ENCODE assay signal across 20 cellular contexts in genomic region chr12:57178213-57178612, GRCh38. TPM values are rescaled to one million over a fixed set of nuclear protein-coding genes. Genes with fewer than 3 reads are reported as not detected.
DNase-seq lines count a peak whose midpoint lies in the region; ATAC-seq and TF ChIP-seq lines count a peak whose summit lies in the region.
"Had no signal": no experiment of that assay in that cellular context is flagged by ENCODE, and none has a peak within 500 bp of the region (broad histone marks: within the 10 kb centered on the region; RNA-seq: fewer than 3 reads in every experiment).

No MANE protein-coding gene starts in this region.

- no peak for TF ChIP-seq CTCF in DOHH2 (IDR thresholded peaks at IDR 0.05; ENCODE audit: low read depth, low read length, poor library complexity, severe bottlenecking)
- no peak for TF ChIP-seq CTCF in NB4 (IDR thresholded peaks at IDR 0.05; ENCODE audit: low read depth, low read length)
- no peak for TF ChIP-seq CTCF in chondrocyte (IDR thresholded peaks at IDR 0.05)
- TF ChIP-seq CTCF in osteoblast (IDR thresholded peaks at IDR 0.05; ENCODE audit: extremely low read depth, low read depth, low read length): no peak
- TF ChIP-seq CTCF in psoas muscle (IDR thresholded peaks at IDR 0.05): no peak

- H3K4me1 Mint-ChIP-seq in chondrocyte (ENCODE audit: low read depth): peaks cover 5% of the 10 kb centered on the region

- DNase-seq in NB4 (ENCODE audit: low read depth) (peak; percentile 47), chondrocyte (ENCODE audit: low spot score) (no peak), osteoblast (ENCODE audit: insufficient read length, low spot score, missing footprints) (peak; percentile 55), NCI-H187 treated with DMSO at 0.1 percent for 48 hours (lab: John Stamatoyannopoulos, UW) (no peak), psoas muscle (no peak)
- DNase-seq: ACHN, AML-193, COR-L47, DMS 273 treated with DMSO at 0.1 percent for 48 hours, DND-41, MV-4-11, NCI-H187, NCI-H345, NCI-H524 treated with DMSO at 0.1 percent for 48 hours had no signal

- intact Hi-C loops in psoas muscle (cut with DNase I): no loop called here

- no peak for ATAC-seq in HG03280 (IDR thresholded peaks at IDR 0.05; ENCODE audit: unreplicated experiment)
- no peak for ATAC-seq in psoas muscle
- ATAC-seq: Panc1, Right ventricle myocardium inferior had no signal

- H3K4me3 Mint-ChIP-seq in chondrocyte (ENCODE audit: unreplicated experiment): no peak overlapping the region

- no peaks in the 10 kb centered on the region for H3K27me3 Mint-ChIP-seq in chondrocyte (ENCODE audit: low read depth)

- H3K79me2 ChIP-seq in DOHH2 (ENCODE audit: control insufficient read depth, low read length): no peaks in the 10 kb centered on the region
- H3K79me2 ChIP-seq in osteoblast (ENCODE audit: insufficient read depth, low read length): peaks cover 84% of the 10 kb centered on the region

- H3K4me1 ChIP-seq in DOHH2 (ENCODE audit: control insufficient read depth, low read length): peaks cover 14% of the 10 kb centered on the region
- H3K4me1 ChIP-seq in osteoblast (ENCODE audit: insufficient read depth, low read length): peaks cover 3% of the 10 kb centered on the region
- H3K4me1 ChIP-seq in psoas muscle: no peaks in the 10 kb centered on the region

- H3K27ac Mint-ChIP-seq in chondrocyte (ENCODE audit: unreplicated experiment): peak overlapping the region; percentile 8

- no peaks in the 10 kb centered on the region for H3K9me3 Mint-ChIP-seq in chondrocyte (ENCODE audit: low read depth)

- H4K20me1 ChIP-seq in DOHH2 (ENCODE audit: control insufficient read depth, insufficient read depth, low read depth, low read length) (no peaks in the 10 kb centered on the region), osteoblast (ENCODE audit: insufficient read depth, low read length) (peaks cover 61% of the 10 kb centered on the region)

- peaks cover under 1% of the 10 kb centered on the region; the same call in 1 of the 2 replicates for H3K27me3 ChIP-seq in DOHH2 (ENCODE audit: control insufficient read depth, low read length)
- no peaks in the 10 kb centered on the region for H3K27me3 ChIP-seq in osteoblast (ENCODE audit: insufficient read depth, low read length)
- no peaks in the 10 kb centered on the region for H3K27me3 ChIP-seq in psoas muscle (ENCODE audit: insufficient read depth in 3 of 3, low read length in 2 of 3)

- H3K27ac ChIP-seq in DOHH2 (ENCODE audit: low read depth, low read length): no peak overlapping the region
- no peak overlapping the region for H3K27ac ChIP-seq in osteoblast (ENCODE audit: low read depth, low read length)
- H3K27ac ChIP-seq in psoas muscle: no peak overlapping the region

- peak overlapping the region; percentile 63 for H3K4me2 ChIP-seq in DOHH2 (ENCODE audit: low read length)
- H3K4me2 ChIP-seq in osteoblast (ENCODE audit: insufficient read depth, low read length): no peak overlapping the region

- no peak overlapping the region for H2AFZ ChIP-seq in osteoblast (ENCODE audit: low read length)

- H3K9me2 ChIP-seq in DOHH2 (replicated peaks; ENCODE audit: control insufficient read depth, low read length): no peaks in the 10 kb centered on the region

- H3K4me3 ChIP-seq in DOHH2 (ENCODE audit: low read length) (peak overlapping the region; percentile 44; the same call in 1 of the 2 replicates), NB4 (ENCODE audit: low read depth, low read length) (no peak overlapping the region), osteoblast (ENCODE audit: insufficient read depth, low read length) (no peak overlapping the region), psoas muscle (no peak overlapping the region)
- H3K4me3 ChIP-seq: HAP-1 had no signal

- no peak for TF ChIP-seq POLR2A in NB4 (IDR thresholded peaks at IDR 0.05; ENCODE audit: extremely low read depth, insufficient read length)

- 84 to 90% (median 87%) methylated on average over 14 of the region's 14 CpGs for WGBS in psoas muscle, 3 donors

- H3K36me3 ChIP-seq in DOHH2 (ENCODE audit: control insufficient read depth, low read length) (no peaks in the 10 kb centered on the region), osteoblast (ENCODE audit: insufficient read depth, low read length) (peaks cover 94% of the 10 kb centered on the region), psoas muscle (ENCODE audit: insufficient read depth in 1 of 2, low read depth in 1 of 2) (peaks cover 0 to 43% of the 10 kb centered on the region in 2 donors)

- 0 out of 2 replicates have a peak, but pooled peaks cover 2% of the 10 kb centered on the region for H3F3A ChIP-seq in DOHH2 (ENCODE audit: control insufficient read depth, insufficient read depth)

- H3K36me3 Mint-ChIP-seq in chondrocyte (ENCODE audit: low read depth): peaks cover 56% of the 10 kb centered on the region

- H3K9me3 ChIP-seq in DOHH2 (ENCODE audit: control insufficient read depth, insufficient read depth, low read length): no peaks in the 10 kb centered on the region
- H3K9me3 ChIP-seq in osteoblast (ENCODE audit: low read depth, low read length): no peaks in the 10 kb centered on the region
- H3K9me3 ChIP-seq in psoas muscle: no peaks in the 10 kb centered on the region
- H3K9me3 ChIP-seq: HAP-1 had no signal

RNA-seq across cellular contexts. Expression of gene LRP1-AS, which starts 30.8 kb away (rescaled TPM):
- total RNA-seq in chondrocyte (not detected in 3 replicates), osteoblast (not detected in 2 replicates), psoas muscle (not detected)
- polyA plus RNA-seq in psoas muscle: not detected
- total RNA-seq: Right ventricle myocardium inferior, SK-MEL-5 had no signal

RNA-seq across cellular contexts. Expression of gene NXPH4, which starts 38.4 kb away (rescaled TPM):
- total RNA-seq in chondrocyte (75.4 to 85.4 TPM (median 82.8 TPM) in 3 replicates), osteoblast (0.88 and 1.1 TPM in 2 replicates), psoas muscle (under 1 TPM in 3 of 4 donors, not detected in 1; 0.24 to 0.58 (median 0.42) TPM)
- under 1 TPM in 2 of 3 donors, not detected in 1; 0.01 to 0.20 TPM for polyA plus RNA-seq in psoas muscle

RNA-seq across cellular contexts. Expression of gene LRP1, which starts 49.9 kb away (rescaled TPM):
- total RNA-seq in chondrocyte (448 to 583 TPM (median 463 TPM) in 3 replicates), osteoblast (744 and 789 TPM in 2 replicates), psoas muscle (10 to 100 TPM; 33.1 to 50.6 (median 35.1) TPM)
- polyA plus RNA-seq in psoas muscle: 10 to 100 TPM; 10.7 to 14.7 (median 14.5) TPM

RNA-seq across cellular contexts. Expression of gene SHMT2, which starts 51.3 kb away (rescaled TPM):
- 112 to 292 TPM (median 291 TPM) in 3 replicates for total RNA-seq in chondrocyte
- 384 and 408 TPM in 2 replicates for total RNA-seq in osteoblast
- total RNA-seq in psoas muscle: 10 to 100 TPM; 39.2 to 59.2 (median 47.3) TPM
- 10 to 100 TPM; 36.6 to 66.8 (median 62.7) TPM for polyA plus RNA-seq in psoas muscle

Comparison
In these comparisons a context has a peak if more than half of its experiments do, and no peak if none do; other contexts are left out.
1. DNase-seq: peak in NB4 (single experiment) and osteoblast (single experiment); none in chondrocyte (single experiment), NCI-H187 treated with DMSO at 0.1 percent for 48 hours (single experiment) and psoas muscle (0 of 2).
2. RNA of gene NXPH4, which starts 38.4 kb away (total RNA-seq): 75.4 to 85.4 TPM in chondrocyte; 0.88 to 1.1 TPM in osteoblast and 0.24 to 0.58 TPM in psoas muscle; every median in the first group is over 10 times any median in the second.